In the genomic region with DNA sequence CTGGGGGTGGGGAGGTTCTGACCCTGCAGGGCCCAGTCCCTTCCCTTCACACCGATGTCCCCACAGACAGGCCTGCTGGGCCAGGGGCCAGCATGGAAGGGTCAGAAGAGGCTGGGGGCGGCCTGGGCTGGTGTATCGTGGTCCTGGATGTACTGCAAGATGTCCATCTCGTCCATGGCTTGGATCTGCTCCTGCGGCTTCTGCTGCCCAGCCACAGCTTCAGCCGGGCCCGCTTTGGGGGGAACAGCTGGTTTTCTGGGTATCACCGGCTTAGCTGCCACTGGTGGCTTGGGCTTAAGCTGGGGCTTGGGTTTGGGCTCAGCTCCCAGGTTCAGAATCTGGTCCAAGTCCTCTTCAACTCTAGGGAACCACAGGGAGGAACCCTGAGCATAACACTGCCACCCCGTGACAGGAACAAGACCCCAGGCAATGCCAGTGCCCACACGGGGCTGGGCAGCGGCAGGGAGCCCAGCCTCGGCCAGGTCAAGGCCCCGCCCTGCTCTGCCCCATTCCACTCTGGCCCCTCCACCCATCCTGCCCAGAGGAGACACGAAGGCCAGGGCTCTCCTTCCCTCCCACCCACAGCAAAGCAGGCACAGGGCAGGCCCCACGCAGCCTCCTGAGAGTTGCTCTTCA, we compare ENCODE assay signal across 13 cellular contexts. TPM values are rescaled to one million over a fixed set of nuclear protein-coding genes. Genes with fewer than 3 reads are reported as not detected.
DNase-seq lines count a peak whose midpoint lies in the region; ATAC-seq, FAIRE-seq and TF ChIP-seq lines count a peak whose summit lies in the region.
"Had no signal": no experiment of that assay in that cellular context is flagged by ENCODE, and none has a peak within 500 bp of the region (broad histone marks: within the 10 kb centered on the region; RNA-seq: fewer than 3 reads in every experiment).

No MANE protein-coding gene starts in this region.

- ATAC-seq in A549, result no peak
- ATAC-seq in psoas muscle, result no peak
- no peak for ATAC-seq in GM21576 (IDR thresholded peaks at IDR 0.05; ENCODE audit: unreplicated experiment)
- ATAC-seq: activated T-helper 17 cell treated with anti-CD3 and anti-CD28 coated beads, Interleukin-2, amount 50 U/mL, for 72 hours had no signal

- no peak overlapping the region for H3K27ac Mint-ChIP-seq in astrocyte (ENCODE audit: unreplicated experiment)
- H3K27ac Mint-ChIP-seq: activated T-helper 17 cell treated with anti-CD3 and anti-CD28 coated beads, Interleukin-2, amount 50 U/mL, for 72 hours had no signal

- no peak for TF ChIP-seq EP300 in A549 (IDR thresholded peaks at IDR 0.05)

- H3K27ac ChIP-seq in A549, result peak overlapping the region; percentile 89 to 90
- H3K27ac ChIP-seq in astrocyte (ENCODE audit: low read depth, low read length), result no peak overlapping the region
- H3K27ac ChIP-seq in psoas muscle, result peak overlapping the region; percentile 88
- H3K27ac ChIP-seq: KMS-11 had no signal

- TF ChIP-seq RAD21 in A549 (conservative IDR thresholded peaks at IDR 0.05 in 1 of 2, IDR thresholded peaks at IDR 0.05 in 1 of 2), result no peak

- intact Hi-C loops in psoas muscle (cut with DNase I), result loop anchor here in 1 of 2 donors (2.0 kb wide), 1 partner anchor 80 kb away; no protein-coding TSS in a partner anchor

- CTCF ChIA-PET in A549 (lab: Yijun Ruan, JAX), result interaction anchor here (1.1 to 7.0 kb wide), 11 partner anchors 9 to 249 kb away, joined by 3 to 112 read pairs (median 7); no protein-coding TSS in a partner anchor

- H3K9ac ChIP-seq in astrocyte (ENCODE audit: low read length), result peak overlapping the region; percentile 75
- H3K9ac ChIP-seq: KMS-11 had no signal

- peaks cover 13% of the 10 kb centered on the region for H3K36me3 Mint-ChIP-seq in astrocyte (ENCODE audit: low read depth, unreplicated experiment)

- TF ChIP-seq CTCF in A549 (IDR thresholded peaks at IDR 0.05), result no peak
- no peak for TF ChIP-seq CTCF in astrocyte (IDR thresholded peaks at IDR 0.05; ENCODE audit: insufficient read depth, low read depth, low read length)
- TF ChIP-seq CTCF in psoas muscle (IDR thresholded peaks at IDR 0.05), result no peak
- no peak for TF ChIP-seq CTCF in GM20000 (IDR thresholded peaks at IDR 0.05; ENCODE audit: extremely low read depth, missing control alignments)

- H3K4me3 Mint-ChIP-seq in astrocyte (ENCODE audit: unreplicated experiment), result no peak overlapping the region
- H3K4me3 Mint-ChIP-seq: activated T-helper 17 cell treated with anti-CD3 and anti-CD28 coated beads, Interleukin-2, amount 50 U/mL, for 72 hours had no signal

- H3K4me2 ChIP-seq in A549, result peak overlapping the region; percentile 59; the same call in 1 of the 3 replicates
- no peak overlapping the region for H3K4me2 ChIP-seq in astrocyte (ENCODE audit: low read length)
- H3K4me2 ChIP-seq: KMS-11 had no signal

- H3K4me1 ChIP-seq in A549 (peaks cover 26% of the 10 kb centered on the region), astrocyte (ENCODE audit: insufficient read depth, low read length) (peaks cover 24% of the 10 kb centered on the region), psoas muscle (peaks cover 73% of the 10 kb centered on the region)

- peaks cover 2% of the 10 kb centered on the region for H3K27me3 Mint-ChIP-seq in astrocyte (ENCODE audit: low read depth, unreplicated experiment)
- H3K27me3 Mint-ChIP-seq: activated T-helper 17 cell treated with anti-CD3 and anti-CD28 coated beads, Interleukin-2, amount 50 U/mL, for 72 hours had no signal

- no peaks in the 10 kb centered on the region for H3K79me2 ChIP-seq in astrocyte (ENCODE audit: insufficient read depth, low read length)

- POLR2A ChIA-PET in A549 (lab: Yijun Ruan, JAX), result interaction anchor here (10.2 kb wide), 1 partner anchor 171 kb away, joined by 137 read pairs; a partner anchor contains a TSS

- no peaks in the 10 kb centered on the region for H4K20me1 ChIP-seq in astrocyte (ENCODE audit: insufficient read depth, low read length)

- DNase-seq in A549 (ENCODE audit: low read depth in 1 of 2, low spot score in 1 of 2), result no peak
- DNase-seq in astrocyte (ENCODE audit: low read depth), result no peak
- DNase-seq in islet precursor cell, result peak; percentile 45
- peak in 1 of 2 donors; percentile 57 for DNase-seq in psoas muscle
- no peak for DNase-seq in GM20000 (ENCODE audit: low spot score)
- no peak for DNase-seq in putamen (ENCODE audit: low spot score)
- no peak for DNase-seq in NCI-H2107 (lab: John Stamatoyannopoulos, UW)
- DNase-seq: activated CD4-positive, CD25-positive, alpha-beta regulatory T cell; SHP77 treated with DMSO at 0.1 percent for 48 hours; stimulated activated CD4-positive, alpha-beta T cell treated with anti-CD3 and anti-CD28 coated beads, Interleukin-2, amount 100 ng/mL, for 48 hours had no signal

- H2AFZ ChIP-seq in astrocyte (ENCODE audit: low read depth, low read length), result no peak overlapping the region

- H3K4me1 Mint-ChIP-seq in astrocyte (ENCODE audit: low read depth, unreplicated experiment), result peaks cover 16% of the 10 kb centered on the region
- H3K4me1 Mint-ChIP-seq: activated T-helper 17 cell treated with anti-CD3 and anti-CD28 coated beads, Interleukin-2, amount 50 U/mL, for 72 hours had no signal

- 90% methylated on average over 11 of the region's 15 CpGs for WGBS in A549 (ENCODE audit: missing lambda C conversion rate)
- 58 to 82% (median 73%) methylated on average over 13 to 15 of the region's 15 CpGs for WGBS in psoas muscle, 3 donors

- H3K36me3 ChIP-seq in astrocyte (ENCODE audit: insufficient read depth, low read length) (no peaks in the 10 kb centered on the region), psoas muscle (ENCODE audit: insufficient read depth in 1 of 2, low read depth in 1 of 2) (peaks cover 0 to 21% of the 10 kb centered on the region in 2 donors)

- no peaks in the 10 kb centered on the region for H3K9me3 Mint-ChIP-seq in astrocyte (ENCODE audit: unreplicated experiment)
- H3K9me3 Mint-ChIP-seq: activated T-helper 17 cell treated with anti-CD3 and anti-CD28 coated beads, Interleukin-2, amount 50 U/mL, for 72 hours had no signal

- H3K4me3 ChIP-seq in A549 (no peak overlapping the region), astrocyte (ENCODE audit: insufficient read depth, low read depth, low read length) (no peak overlapping the region), psoas muscle (no peak overlapping the region)

- H3K9me3 ChIP-seq in A549 (no peaks in the 10 kb centered on the region), astrocyte (ENCODE audit: insufficient read depth, low read depth, low read length) (no peaks in the 10 kb centered on the region), psoas muscle (no peaks in the 10 kb centered on the region)

- TF ChIP-seq POLR2A in A549 (IDR thresholded peaks at IDR 0.05; ENCODE audit: low read length), result no peak

- H3K27me3 ChIP-seq in astrocyte (ENCODE audit: insufficient read depth, low read length) (no peaks in the 10 kb centered on the region), psoas muscle (ENCODE audit: insufficient read depth in 3 of 3, low read length in 2 of 3) (no peaks in the 10 kb centered on the region)

- no peak for FAIRE-seq in A549 (lab: Jason Lieb, UNC)
- no peak for FAIRE-seq in astrocyte (lab: Jason Lieb, UNC)

TF ChIP-seq in A549, 52 proteins besides CTCF, POLR2A, EP300 and RAD21 (continues in another document):
- no peak for TF ChIP-seq BHLHE40 (IDR thresholded peaks at IDR 0.05; ENCODE audit: low read depth, low read length)
- TF ChIP-seq, protein P1, sequence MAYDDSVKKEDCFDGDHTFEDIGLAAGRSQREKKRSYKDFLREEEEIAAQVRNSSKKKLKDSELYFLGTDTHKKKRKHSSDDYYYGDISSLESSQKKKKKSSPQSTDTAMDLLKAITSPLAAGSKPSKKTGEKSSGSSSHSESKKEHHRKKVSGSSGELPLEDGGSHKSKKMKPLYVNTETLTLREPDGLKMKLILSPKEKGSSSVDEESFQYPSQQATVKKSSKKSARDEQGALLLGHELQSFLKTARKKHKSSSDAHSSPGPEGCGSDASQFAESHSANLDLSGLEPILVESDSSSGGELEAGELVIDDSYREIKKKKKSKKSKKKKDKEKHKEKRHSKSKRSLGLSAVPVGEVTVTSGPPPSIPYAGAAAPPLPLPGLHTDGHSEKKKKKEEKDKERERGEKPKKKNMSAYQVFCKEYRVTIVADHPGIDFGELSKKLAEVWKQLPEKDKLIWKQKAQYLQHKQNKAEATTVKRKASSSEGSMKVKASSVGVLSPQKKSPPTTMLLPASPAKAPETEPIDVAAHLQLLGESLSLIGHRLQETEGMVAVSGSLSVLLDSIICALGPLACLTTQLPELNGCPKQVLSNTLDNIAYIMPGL (CRISPR knock-in tag; IDR thresholded peaks at IDR 0.05; ENCODE audit: borderline replicate concordance), result no peak
- TF ChIP-seq GATA3 (IDR thresholded peaks at IDR 0.05; ENCODE audit: borderline replicate concordance), result no peak
- no peak for TF ChIP-seq NFE2L2 (conservative IDR thresholded peaks at IDR 0.05; ENCODE audit: low read length)
- no peak for TF ChIP-seq FOSL2 (IDR thresholded peaks at IDR 0.05)
- TF ChIP-seq FOSL2 (CRISPR knock-in tag; IDR thresholded peaks at IDR 0.05), result no peak
- TF ChIP-seq, protein P2, sequence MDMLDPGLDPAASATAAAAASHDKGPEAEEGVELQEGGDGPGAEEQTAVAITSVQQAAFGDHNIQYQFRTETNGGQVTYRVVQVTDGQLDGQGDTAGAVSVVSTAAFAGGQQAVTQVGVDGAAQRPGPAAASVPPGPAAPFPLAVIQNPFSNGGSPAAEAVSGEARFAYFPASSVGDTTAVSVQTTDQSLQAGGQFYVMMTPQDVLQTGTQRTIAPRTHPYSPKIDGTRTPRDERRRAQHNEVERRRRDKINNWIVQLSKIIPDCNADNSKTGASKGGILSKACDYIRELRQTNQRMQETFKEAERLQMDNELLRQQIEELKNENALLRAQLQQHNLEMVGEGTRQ (IDR thresholded peaks at IDR 0.05), result no peak
- no peak for TF ChIP-seq ZFP36 (IDR thresholded peaks at IDR 0.05; ENCODE audit: borderline replicate concordance, partially characterized antibody)

RNA-seq across cellular contexts. Expression of a gene that starts 31.9 kb away (rescaled TPM):
- polyA plus RNA-seq in A549 (2011; rRNA removed) (12.4 and 13.8 TPM in 2 replicates), A549 (2017; fragmentation: RNase III; extraction: RNeasy Plus Mini Kit Qiagen cat#74134 plus additional on column Dnase treatment) (17.7 to 23.5 TPM (median 20.5 TPM) in 3 replicates), psoas muscle (10 to 100 TPM; 12.6 to 20.6 (median 13.2) TPM)
- 19.3 and 23.8 TPM in 2 replicates for polyA plus RNA-seq in A549 (2012; cell fraction: cytosol; rRNA removed)
- polyA plus RNA-seq in A549 (2012; cell fraction: nucleus; rRNA removed), result 35.4 and 36.6 TPM in 2 replicates
- 17.5 and 21.2 TPM in 2 replicates for polyA minus RNA-seq in A549 (2011; rRNA and poly(A)+ RNA removed)
- total RNA-seq in astrocyte (20.7 and 21.0 TPM in 2 replicates), psoas muscle (10 to 100 TPM in 3 of 4 donors, 1 to 10 TPM in 1; 9.2 to 12.1 (median 11.4) TPM)

RNA-seq across cellular contexts. Expression of a gene that starts 47.9 kb away (rescaled TPM):
- polyA plus RNA-seq in A549 (2011; rRNA removed) (0.05 and 0.09 TPM in 2 replicates), A549 (2017; fragmentation: RNase III; extraction: RNeasy Plus Mini Kit Qiagen cat#74134 plus additional on column Dnase treatment) (0.03 TPM in 3 replicates), psoas muscle (under 1 TPM; 0.03 to 0.04 (median 0.04) TPM)
- polyA plus RNA-seq in A549 (2012; cell fraction: cytosol; rRNA removed), result 0.01 and 0.04 TPM in 2 replicates
- 0.02 and 0.07 TPM in 2 replicates for polyA plus RNA-seq in A549 (2012; cell fraction: nucleus; rRNA removed)
- 0.17 and 0.19 TPM in 2 replicates for polyA minus RNA-seq in A549 (2011; rRNA and poly(A)+ RNA removed)
- total RNA-seq in astrocyte (0.91 and 1.9 TPM in 2 replicates), psoas muscle (under 1 TPM; 0.04 to 0.94 (median 0.17) TPM)
